17 cellular contexts compared by ENCODE assay signal in genomic region chr7:159061209-159061608, GRCh38.
A peak's percentile ranks its signal among the peaks of the same experiment; 100 is the strongest.
DNase-seq lines count a peak whose midpoint lies in the region; ATAC-seq and TF ChIP-seq lines count a peak whose summit lies in the region.
"Had no signal": no experiment of that assay in that cellular context is flagged by ENCODE, and none has a peak within 500 bp of the region (broad histone marks: within the 10 kb centered on the region; RNA-seq: fewer than 3 reads in every experiment).

No MANE protein-coding gene starts in this region.

- intact Hi-C loops in ovary (cut with DNase I) (no loop called here), left colon (cut with DNase I, micrococcal nuclease) (no loop called here)

- H3F3A ChIP-seq in GM23338 (replicated peaks; ENCODE audit: low read depth) (0 out of 2 replicates have a peak, but pooled peaks cover 3% of the 10 kb centered on the region), neural progenitor cell (ENCODE audit: low read depth) (no peaks in the 10 kb centered on the region)

- peaks cover 9% of the 10 kb centered on the region; the same call in 1 of the 2 replicates for H3K9me2 ChIP-seq in GM23338 (ENCODE audit: insufficient read depth)

- peaks cover 42% of the 10 kb centered on the region for H3K9me3 Mint-ChIP-seq in GM23338
- H3K9me3 Mint-ChIP-seq in endodermal cell = peaks cover 11% of the 10 kb centered on the region
- H3K9me3 Mint-ChIP-seq in neural progenitor cell = peaks cover 10% of the 10 kb centered on the region
- H3K9me3 Mint-ChIP-seq: CD8-positive, alpha-beta T cell had no signal

- TF ChIP-seq POLR2A in ovary (IDR thresholded peaks at IDR 0.05) = no peak

- H3K27ac Mint-ChIP-seq in GM23338 = no peak overlapping the region
- H3K27ac Mint-ChIP-seq in endodermal cell = no peak overlapping the region
- H3K27ac Mint-ChIP-seq in neural progenitor cell = no peak overlapping the region
- H3K27ac Mint-ChIP-seq: CD8-positive, alpha-beta T cell had no signal

- H3K27me3 Mint-ChIP-seq in GM23338 (ENCODE audit: insufficient read depth, low read depth, poor library complexity) = peaks cover 7% of the 10 kb centered on the region
- H3K27me3 Mint-ChIP-seq in endodermal cell (ENCODE audit: insufficient read depth) = peaks cover 8% of the 10 kb centered on the region
- peaks cover 3% of the 10 kb centered on the region for H3K27me3 Mint-ChIP-seq in neural progenitor cell (ENCODE audit: insufficient read depth, low read depth)

- H3K4me1 ChIP-seq in GM23338 (ENCODE audit: insufficient read depth) (peaks cover 11% of the 10 kb centered on the region), endodermal cell (ENCODE audit: control insufficient read depth, insufficient read depth, low read length) (no peaks in the 10 kb centered on the region), neural progenitor cell (no peaks in the 10 kb centered on the region), thoracic aorta (ENCODE audit: control insufficient read depth in 1 of 2, low read depth in 2 of 2) (no peaks in the 10 kb centered on the region), ovary (ENCODE audit: insufficient read depth) (no peaks in the 10 kb centered on the region)
- H3K4me1 ChIP-seq: A549, BLaER1 had no signal

- H3K4me1 Mint-ChIP-seq in GM23338 (no peaks in the 10 kb centered on the region), endodermal cell (no peaks in the 10 kb centered on the region), neural progenitor cell (peaks cover 2% of the 10 kb centered on the region)

- H4K20me1 ChIP-seq in GM23338 (replicated peaks; ENCODE audit: insufficient read depth) (no peaks in the 10 kb centered on the region), neural progenitor cell (ENCODE audit: low read depth) (no peaks in the 10 kb centered on the region)
- H4K20me1 ChIP-seq: BLaER1 had no signal

- H3K4me2 ChIP-seq in GM23338 (peak overlapping the region; percentile 71), neural progenitor cell (peak overlapping the region; percentile 42)
- H3K4me2 ChIP-seq: A549, BLaER1 had no signal

- peak overlapping the region; percentile 38 for H3K4me3 ChIP-seq in GM23338
- no peak overlapping the region for H3K4me3 ChIP-seq in endodermal cell (ENCODE audit: low read length)
- H3K4me3 ChIP-seq in neural progenitor cell = no peak overlapping the region
- peak overlapping the region; percentile 67 for H3K4me3 ChIP-seq in thoracic aorta
- no peak overlapping the region for H3K4me3 ChIP-seq in ovary
- H3K4me3 ChIP-seq: A549, BLaER1 had no signal

- H3K9me3 ChIP-seq in endodermal cell (ENCODE audit: control insufficient read depth, low read length) = peaks cover 5% of the 10 kb centered on the region
- H3K9me3 ChIP-seq in neural progenitor cell (ENCODE audit: low read depth) = no peaks in the 10 kb centered on the region
- no peaks in the 10 kb centered on the region for H3K9me3 ChIP-seq in thoracic aorta
- H3K9me3 ChIP-seq in ovary = no peaks in the 10 kb centered on the region
- H3K9me3 ChIP-seq: A549 had no signal

- no peak for ATAC-seq in GM23338
- ATAC-seq in thoracic aorta (ENCODE audit: insufficient number of reproducible peaks, low FRiP score, low read depth) = no peak
- no peak for ATAC-seq in GM19455 (IDR thresholded peaks at IDR 0.05; ENCODE audit: unreplicated experiment)
- ATAC-seq in left colon = no peak
- ATAC-seq: A549; CD8-positive, alpha-beta T cell had no signal

- no peak overlapping the region for H3K4me3 Mint-ChIP-seq in GM23338
- peak overlapping the region; percentile 20 for H3K4me3 Mint-ChIP-seq in endodermal cell
- H3K4me3 Mint-ChIP-seq in neural progenitor cell = no peak overlapping the region
- H3K4me3 Mint-ChIP-seq: CD8-positive, alpha-beta T cell had no signal

- H3K79me2 ChIP-seq in GM23338 (replicated peaks; ENCODE audit: insufficient read depth) = no peaks in the 10 kb centered on the region
- H3K79me2 ChIP-seq in neural progenitor cell (ENCODE audit: low read depth) = no peaks in the 10 kb centered on the region

- peaks cover 6% of the 10 kb centered on the region; the same call in 1 of the 2 replicates for H3K27me3 ChIP-seq in GM23338 (ENCODE audit: insufficient read depth)
- H3K27me3 ChIP-seq in endodermal cell (ENCODE audit: control insufficient read depth, insufficient read depth, low read length, poor library complexity, severe bottlenecking) = no peaks in the 10 kb centered on the region
- peaks cover 6% of the 10 kb centered on the region for H3K27me3 ChIP-seq in neural progenitor cell
- H3K27me3 ChIP-seq in thoracic aorta (replicated peaks; ENCODE audit: insufficient read depth) = no peaks in the 10 kb centered on the region
- no peaks in the 10 kb centered on the region for H3K27me3 ChIP-seq in ovary
- H3K27me3 ChIP-seq: BLaER1 had no signal

- no peak overlapping the region for H3K9ac ChIP-seq in endodermal cell (ENCODE audit: extremely low read depth, low read length, poor library complexity, severe bottlenecking)
- H3K9ac ChIP-seq in neural progenitor cell = no peak overlapping the region
- H3K9ac ChIP-seq: BLaER1 had no signal

- WGBS in endodermal cell (ENCODE audit: insufficient coverage in 1 of 2, insufficient read length in 1 of 2), 2 experiments = 88 to 93% methylated on average over 3 of the region's 4 CpGs
- 88 to 93% (median 89%) methylated on average over 4 of the region's 4 CpGs for WGBS in ovary, 3 donors

- H3K36me3 Mint-ChIP-seq in GM23338 (ENCODE audit: low read depth) = peaks cover 10% of the 10 kb centered on the region
- no peaks in the 10 kb centered on the region for H3K36me3 Mint-ChIP-seq in endodermal cell (ENCODE audit: low read depth)
- H3K36me3 Mint-ChIP-seq in neural progenitor cell = no peaks in the 10 kb centered on the region
- H3K36me3 Mint-ChIP-seq: CD8-positive, alpha-beta T cell had no signal

- H2AFZ ChIP-seq in GM23338 (no peak overlapping the region; the same call in 1 of the 2 replicates), neural progenitor cell (replicated peaks) (no peak overlapping the region)

- DNase-seq in GM23338 (ENCODE audit: low spot score) = no peak
- no peak for DNase-seq in endodermal cell
- no peak for DNase-seq in neural progenitor cell (ENCODE audit: low spot score)
- no peak for DNase-seq in thoracic aorta (ENCODE audit: low spot score)
- no peak for DNase-seq in ovary
- no peak for DNase-seq in SIG-M5 (lab: John Stamatoyannopoulos, UW)
- no peak for DNase-seq in left colon
- DNase-seq: Calu3; CD8-positive, alpha-beta T cell; DMS79 treated with DMSO at 0.1 percent for 48 hours; GF-D8; HCEC 1CT had no signal

- no peak for TF ChIP-seq CTCF in GM23338 (conservative IDR thresholded peaks at IDR 0.05; ENCODE audit: low read depth in 2 of 2)
- no peak for TF ChIP-seq CTCF in endodermal cell (conservative IDR thresholded peaks at IDR 0.05)
- no peak for TF ChIP-seq CTCF in neural progenitor cell (IDR thresholded peaks at IDR 0.05)
- no peak for TF ChIP-seq CTCF in thoracic aorta (IDR thresholded peaks at IDR 0.05)
- no peak for TF ChIP-seq CTCF in ovary (IDR thresholded peaks at IDR 0.05)

- H3K27ac ChIP-seq in GM23338 (ENCODE audit: low read depth) (no peak overlapping the region), endodermal cell (ENCODE audit: low read depth, low read length) (no peak overlapping the region), neural progenitor cell (no peak overlapping the region), thoracic aorta (no peak overlapping the region), ovary (no peak overlapping the region)
- H3K27ac ChIP-seq: 22Rv1, A549, BLaER1, HL-60 had no signal

- no peak for TF ChIP-seq EP300 in ovary (IDR thresholded peaks at IDR 0.05)

- H3K36me3 ChIP-seq in GM23338 (ENCODE audit: insufficient read depth) = no peaks in the 10 kb centered on the region
- H3K36me3 ChIP-seq in endodermal cell (ENCODE audit: control insufficient read depth, insufficient read depth, low read length) = no peaks in the 10 kb centered on the region
- H3K36me3 ChIP-seq in neural progenitor cell = no peaks in the 10 kb centered on the region
- H3K36me3 ChIP-seq in thoracic aorta = no peaks in the 10 kb centered on the region
- no peaks in the 10 kb centered on the region for H3K36me3 ChIP-seq in ovary
- H3K36me3 ChIP-seq: BLaER1 had no signal

Comparison
In these comparisons a context has a peak if more than half of its experiments do, and no peak if none do; other contexts are left out.
1. H3K4me3 ChIP-seq: peak in GM23338 (single experiment) and thoracic aorta (single experiment); none in endodermal cell (single experiment), neural progenitor cell (single experiment) and ovary (single experiment).